ENCODE assay signal across 8 cellular contexts in the genomic region with DNA sequence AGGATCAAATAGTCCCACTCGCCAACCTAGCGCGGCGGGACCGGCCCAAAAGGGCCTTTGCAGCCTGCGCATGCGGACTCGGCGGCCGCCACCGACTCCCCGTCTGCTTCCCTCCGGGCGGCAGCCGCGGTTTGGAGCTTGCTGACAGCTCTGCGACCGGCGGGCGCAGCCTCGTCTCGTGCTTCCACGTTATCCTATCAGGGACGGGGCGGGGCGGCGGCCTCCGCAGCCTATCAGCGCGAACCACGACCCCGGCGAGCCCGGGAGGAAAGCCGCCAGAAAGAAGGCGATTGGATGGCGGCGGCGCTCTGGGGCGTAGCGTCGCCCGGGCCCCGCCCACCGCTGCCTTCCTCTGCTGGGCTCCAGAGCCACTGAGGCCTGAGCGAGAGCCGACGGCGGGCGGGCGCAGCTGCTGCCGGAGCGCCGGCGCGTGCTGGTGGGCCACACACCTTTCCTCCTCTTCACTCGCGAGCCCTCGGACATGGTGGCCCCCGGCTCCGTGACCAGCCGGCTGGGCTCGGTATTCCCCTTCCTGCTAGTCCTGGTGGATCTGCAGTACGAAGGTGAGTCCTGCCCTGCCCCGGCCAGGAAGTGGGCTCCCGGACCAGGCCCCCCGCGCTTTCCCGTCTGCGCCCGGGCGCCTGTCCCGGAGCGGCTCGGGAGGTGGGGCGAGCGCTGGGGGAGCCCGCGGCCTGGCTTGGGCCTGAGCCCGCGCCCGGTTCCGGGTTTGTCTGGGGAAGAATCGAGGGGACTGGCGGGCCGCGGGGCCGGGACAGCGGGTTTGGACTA.
DNase-seq lines count a peak whose midpoint lies in the region; ATAC-seq and TF ChIP-seq lines count a peak whose summit lies in the region.

Gene DNAJC3, plus strand, starts transcription at position 365 of the 789 bp plus-strand sequence. Its CDS starts 117 bp downstream, at position 482.

- ATAC-seq in GM19035 (IDR thresholded peaks at IDR 0.05; ENCODE audit: unreplicated experiment), result peak; percentile 96
- ATAC-seq in HG03354 (IDR thresholded peaks at IDR 0.05; ENCODE audit: poor library complexity, severe bottlenecking, unreplicated experiment), result peak; percentile 93
- peak; percentile 97 for ATAC-seq in activated CD4-positive, CD25-positive, alpha-beta regulatory T cell treated with anti-CD3 and anti-CD28 coated beads, Interleukin-2, amount 50 U/mL, for 24 hours

- peak; percentile 95 for DNase-seq in AG09319 (ENCODE audit: extremely low read depth, low read depth)
- peak; percentile 77 for DNase-seq in NCI-H446 treated with DMSO at 0.1 percent for 48 hours (lab: John Stamatoyannopoulos, UW)
- peak; percentile 97 for DNase-seq in cerebellar cortex (ENCODE audit: low spot score)
- DNase-seq in iris pigment epithelial cell (ENCODE audit: low read depth), result peak; percentile 99
- DNase-seq in stimulated activated CD4-positive, alpha-beta T cell treated with anti-CD3 and anti-CD28 coated beads, Interleukin-12 subunit alpha, Interleukin-12 subunit beta, amount 100 ng/mL, for 4 hours, result peak; percentile 97

- no peak for TF ChIP-seq CTCF in AG09319 (IDR thresholded peaks at IDR 0.05; ENCODE audit: low read depth, low read length)

Comparison
In these comparisons a context has a peak if more than half of its experiments do, and no peak if none do; other contexts are left out.
1. Peak in every context shown above with its lines: DNase-seq and ATAC-seq.